ENCODE assay signal across 8 cellular contexts in the genomic region with DNA sequence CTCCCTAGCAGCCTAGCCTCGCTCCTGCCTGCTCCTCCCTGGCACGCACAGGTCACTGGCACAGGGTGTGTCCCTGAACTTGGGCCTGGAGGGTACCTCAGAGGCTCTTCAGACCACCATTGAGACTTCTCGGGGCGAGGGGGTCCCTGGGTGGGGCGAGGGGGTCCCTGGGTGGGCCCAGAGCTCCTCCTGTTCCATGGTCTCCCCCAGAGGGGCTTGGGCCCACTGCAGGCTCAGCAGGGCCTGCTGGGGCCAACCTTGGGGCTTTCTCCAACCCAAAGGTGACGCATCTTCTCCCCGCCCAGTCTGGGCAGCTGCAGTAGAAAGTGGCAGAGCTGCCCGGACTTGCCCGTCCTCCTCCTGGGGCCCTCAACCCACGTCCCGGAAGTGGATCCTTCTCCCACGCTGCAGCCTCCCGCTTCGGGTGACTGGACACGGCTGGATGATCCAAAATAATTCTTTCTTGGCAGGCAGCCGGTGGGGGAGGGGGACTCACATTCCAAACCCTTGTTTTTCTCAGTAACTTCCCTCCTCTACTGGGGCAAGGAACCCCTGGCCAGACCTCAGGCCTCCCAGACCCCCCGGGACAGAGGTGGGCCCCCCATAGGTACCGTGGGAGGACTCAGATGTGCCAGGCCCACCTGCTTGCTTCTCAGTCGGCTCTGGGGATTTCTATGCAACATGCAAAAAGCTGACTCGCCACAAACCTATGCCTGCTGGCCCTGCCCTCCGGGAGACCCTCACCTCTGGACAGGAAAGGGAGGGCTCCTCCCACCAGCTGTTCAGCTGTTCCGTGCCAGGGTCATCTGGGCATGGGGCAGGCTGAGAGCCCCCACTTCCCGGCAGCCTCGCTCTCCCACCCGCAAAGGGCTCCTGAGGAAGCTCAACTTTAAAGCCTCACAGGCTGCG. TPM values are rescaled to one million over a fixed set of nuclear protein-coding genes. Genes with fewer than 3 reads are reported as not detected.
A peak's percentile ranks its signal among the peaks of the same experiment; 100 is the strongest.
DNase-seq lines count a peak whose midpoint lies in the region; ATAC-seq and TF ChIP-seq lines count a peak whose summit lies in the region.

No MANE protein-coding gene starts in this region.

- H3K4me3 Mint-ChIP-seq in natural killer cell, result peak overlapping the region; percentile 37
- H3K4me3 Mint-ChIP-seq in natural killer cell treated with Interleukin-12 subunit alpha and Interleukin-12 subunit beta and Interleukin-15 and Interleukin-18, amount 100 ng/mL, for 72 hours, result no peak overlapping the region
- H3K4me3 Mint-ChIP-seq in T-helper 2 cell treated with Interferon-gamma antibody and Interleukin-4, amounts not matched to agents 5 μg/mL and 100 μg/mL, for 36 hours, result peak overlapping the region; percentile 68

- H3K36me3 Mint-ChIP-seq in natural killer cell, result no peaks in the 10 kb centered on the region
- no peaks in the 10 kb centered on the region for H3K36me3 Mint-ChIP-seq in natural killer cell treated with Interleukin-12 subunit alpha and Interleukin-12 subunit beta and Interleukin-15 and Interleukin-18, amount 100 ng/mL, for 72 hours
- H3K36me3 Mint-ChIP-seq in T-helper 2 cell treated with Interferon-gamma antibody and Interleukin-4, amounts not matched to agents 5 μg/mL and 100 μg/mL, for 36 hours (ENCODE audit: low read depth), result no peaks in the 10 kb centered on the region

- whole genome bisulfite sequencing in esophagus, 2 donors, result 8% methylated on average over 25 to 26 of the region's 26 CpGs
- WGBS in urinary bladder, result 9% methylated on average over 26 of the region's 26 CpGs

- H3K27ac Mint-ChIP-seq in natural killer cell, result peak overlapping the region in 1 of 2 donors; percentile 36
- no peak overlapping the region for H3K27ac Mint-ChIP-seq in natural killer cell treated with Interleukin-12 subunit alpha and Interleukin-12 subunit beta and Interleukin-15 and Interleukin-18, amount 100 ng/mL, for 72 hours
- peak overlapping the region; percentile 36 for H3K27ac Mint-ChIP-seq in T-helper 2 cell treated with Interferon-gamma antibody and Interleukin-4, amounts not matched to agents 5 μg/mL and 100 μg/mL, for 36 hours

- peak overlapping the region; percentile 92 to 96 for H3K4me3 ChIP-seq in esophagus (ENCODE audit: low read depth in 1 of 2, low read length in 2 of 2)
- peak overlapping the region; percentile 80 for H3K4me3 ChIP-seq in urinary bladder (ENCODE audit: low read depth, low read length)

- no peaks in the 10 kb centered on the region for H3K27me3 ChIP-seq in esophagus (ENCODE audit: control insufficient read depth in 1 of 2, insufficient read depth in 2 of 2, low read length in 2 of 2)

- TF ChIP-seq CTCF in natural killer cell (IDR thresholded peaks at IDR 0.05), result no peak

- peak overlapping the region; percentile 92 to 98 for H3K27ac ChIP-seq in esophagus (ENCODE audit: low read depth in 2 of 2, low read length in 1 of 2)
- peak overlapping the region; percentile 94 for H3K27ac ChIP-seq in urinary bladder (ENCODE audit: low read depth)

- peak in 1 of 3 donors; percentile 13 for ATAC-seq in natural killer cell
- no peak for ATAC-seq in natural killer cell treated with Interleukin-12 subunit alpha and Interleukin-12 subunit beta and Interleukin-15 and Interleukin-18, amount 100 ng/mL, for 72 hours

- H3K9me3 ChIP-seq in esophagus (ENCODE audit: control insufficient read depth in 2 of 2, insufficient read depth in 1 of 2, low read depth in 1 of 2, low read length in 1 of 2), result no peaks in the 10 kb centered on the region

- H3K9me3 Mint-ChIP-seq in natural killer cell, result no peaks in the 10 kb centered on the region
- H3K9me3 Mint-ChIP-seq in natural killer cell treated with Interleukin-12 subunit alpha and Interleukin-12 subunit beta and Interleukin-15 and Interleukin-18, amount 100 ng/mL, for 72 hours, result no peaks in the 10 kb centered on the region
- H3K9me3 Mint-ChIP-seq in T-helper 2 cell treated with Interferon-gamma antibody and Interleukin-4, amounts not matched to agents 5 μg/mL and 100 μg/mL, for 36 hours, result no peaks in the 10 kb centered on the region

- DNase-seq in natural killer cell (no peak), MV-4-11 (lab: John Stamatoyannopoulos, UW) (peak; percentile 84), mucosa of gallbladder (ENCODE audit: low spot score) (peak; percentile 84), KG1 (lab: John Stamatoyannopoulos, UW) (no peak)
- DNase-seq in natural killer cell treated with Interleukin-12 subunit alpha and Interleukin-12 subunit beta and Interleukin-15 and Interleukin-18, amount 100 ng/mL, for 72 hours (ENCODE audit: low spot score), result no peak
- DNase-seq in T-helper 2 cell treated with Interferon-gamma antibody and Interleukin-4, amounts not matched to agents 5 μg/mL and 100 μg/mL, for 36 hours (ENCODE audit: low spot score), result no peak

- peaks cover 0 to 9% of the 10 kb centered on the region in 2 donors for H3K4me1 Mint-ChIP-seq in natural killer cell
- peaks cover 0 to 4% of the 10 kb centered on the region in 2 donors for H3K4me1 Mint-ChIP-seq in natural killer cell treated with Interleukin-12 subunit alpha and Interleukin-12 subunit beta and Interleukin-15 and Interleukin-18, amount 100 ng/mL, for 72 hours (ENCODE audit: low read depth in 2 of 2)
- H3K4me1 Mint-ChIP-seq in T-helper 2 cell treated with Interferon-gamma antibody and Interleukin-4, amounts not matched to agents 5 μg/mL and 100 μg/mL, for 36 hours (ENCODE audit: low read depth), result peaks cover 9% of the 10 kb centered on the region

- H3K27me3 Mint-ChIP-seq in natural killer cell (ENCODE audit: low read depth in 2 of 2), result peaks cover 6 to 23% of the 10 kb centered on the region in 2 donors
- peaks cover 0 to 14% of the 10 kb centered on the region in 2 donors for H3K27me3 Mint-ChIP-seq in natural killer cell treated with Interleukin-12 subunit alpha and Interleukin-12 subunit beta and Interleukin-15 and Interleukin-18, amount 100 ng/mL, for 72 hours
- H3K27me3 Mint-ChIP-seq in T-helper 2 cell treated with Interferon-gamma antibody and Interleukin-4, amounts not matched to agents 5 μg/mL and 100 μg/mL, for 36 hours (ENCODE audit: low read depth), result peaks cover 18% of the 10 kb centered on the region

- H3K36me3 ChIP-seq in esophagus (ENCODE audit: control insufficient read depth in 2 of 2, insufficient read depth in 2 of 2, low read length in 1 of 2) (peaks cover 0 to 12% of the 10 kb centered on the region in 2 donors), urinary bladder (ENCODE audit: insufficient read depth) (no peaks in the 10 kb centered on the region)

- intact Hi-C loops in natural killer cell (cut with micrococcal nuclease), result no loop called here

- H3K4me1 ChIP-seq in esophagus (ENCODE audit: control insufficient read depth in 2 of 2, insufficient read depth in 2 of 2, low read length in 1 of 2) (peaks cover 29 to 48% of the 10 kb centered on the region in 2 donors), urinary bladder (ENCODE audit: insufficient read depth) (peaks cover 2% of the 10 kb centered on the region)

RNA-seq across cellular contexts. Expression of a gene that starts 1.5 kb away (rescaled TPM):
- total RNA-seq in natural killer cell (10 to 100 TPM in 2 of 3 donors, 1 to 10 TPM in 1; 6.0 to 34.7 (median 18.9) TPM), mucosa of gallbladder (1,246 TPM), urinary bladder (61.7 TPM)
- 1 to 10 TPM; 4.4 to 5.5 TPM for total RNA-seq in natural killer cell treated with Interleukin-12 subunit alpha and Interleukin-12 subunit beta and Interleukin-15 and Interleukin-18, amount 100 ng/mL, for 72 hours
- polyA plus RNA-seq in esophagus (100 to 1,000 TPM; 107 to 186 TPM), urinary bladder (106 TPM)

RNA-seq across cellular contexts. Expression of a gene that starts 20.9 kb away (rescaled TPM):
- total RNA-seq in natural killer cell (1 to 10 TPM; 3.1 to 5.0 (median 4.5) TPM), mucosa of gallbladder (24.9 TPM), urinary bladder (4.1 TPM)
- 1 to 10 TPM; 2.2 TPM for total RNA-seq in natural killer cell treated with Interleukin-12 subunit alpha and Interleukin-12 subunit beta and Interleukin-15 and Interleukin-18, amount 100 ng/mL, for 72 hours
- polyA plus RNA-seq in esophagus (1 to 10 TPM; 2.4 to 6.8 TPM), urinary bladder (4.6 TPM)

RNA-seq across cellular contexts. Expression of a gene that starts 35.7 kb away (rescaled TPM):
- total RNA-seq in natural killer cell (1 to 10 TPM; 2.2 to 3.1 (median 2.2) TPM), mucosa of gallbladder (16.7 TPM), urinary bladder (4.1 TPM)
- total RNA-seq in natural killer cell treated with Interleukin-12 subunit alpha and Interleukin-12 subunit beta and Interleukin-15 and Interleukin-18, amount 100 ng/mL, for 72 hours, result 10 to 100 TPM; 10.2 to 15.1 TPM
- polyA plus RNA-seq in esophagus (1 to 10 TPM; 5.4 to 6.1 TPM), urinary bladder (13.6 TPM)

RNA-seq across cellular contexts. Expression of a gene that starts 37.2 kb away (rescaled TPM):
- total RNA-seq in natural killer cell (100 to 1,000 TPM in 1 of 3 donors, 10 to 100 TPM in 2; 76.0 to 103 (median 78.1) TPM), mucosa of gallbladder (75.5 TPM), urinary bladder (31.1 TPM)
- total RNA-seq in natural killer cell treated with Interleukin-12 subunit alpha and Interleukin-12 subunit beta and Interleukin-15 and Interleukin-18, amount 100 ng/mL, for 72 hours, result 100 to 1,000 TPM in 1 of 2 donors, 10 to 100 TPM in 1; 61.1 to 100 TPM
- polyA plus RNA-seq in esophagus (10 to 100 TPM; 30.2 to 38.2 TPM), urinary bladder (46.0 TPM)

RNA-seq across cellular contexts. Expression of a gene that starts 44.4 kb away (rescaled TPM):
- 1 to 10 TPM; 2.2 to 2.5 (median 2.4) TPM for total RNA-seq in natural killer cell
- 1 to 10 TPM; 1.6 to 9.0 TPM for total RNA-seq in natural killer cell treated with Interleukin-12 subunit alpha and Interleukin-12 subunit beta and Interleukin-15 and Interleukin-18, amount 100 ng/mL, for 72 hours
- 1 to 10 TPM; 3.0 to 3.4 TPM for polyA plus RNA-seq in esophagus
- total RNA-seq in mucosa of gallbladder, result 23.2 TPM
- 9.3 TPM for total RNA-seq in urinary bladder
- 21.3 TPM for polyA plus RNA-seq in urinary bladder

Comparison
In these comparisons a context has a peak if more than half of its experiments do, and no peak if none do; other contexts are left out.
1. DNase-seq: peak in MV-4-11 (single experiment) and mucosa of gallbladder (single experiment); none in natural killer cell (single experiment), natural killer cell treated with Interleukin-12 subunit alpha and Interleukin-12 subunit beta and Interleukin-15 and Interleukin-18, amount 100 ng/mL, for 72 hours (single experiment), T-helper 2 cell treated with Interferon-gamma antibody and Interleukin-4, amounts not matched to agents 5 μg/mL and 100 μg/mL, for 36 hours (single experiment) and KG1 (single experiment).
2. RNA of a gene that starts 1.5 kb away (total RNA-seq): 1,246 TPM in mucosa of gallbladder (single experiment); 61.7 TPM in urinary bladder (single experiment), 6.0 to 34.7 TPM in natural killer cell and 4.4 to 5.5 TPM in natural killer cell treated with Interleukin-12 subunit alpha and Interleukin-12 subunit beta and Interleukin-15 and Interleukin-18, amount 100 ng/mL, for 72 hours; every median in the first group is over 10 times any median in the second.